2 cellular contexts compared by ENCODE assay signal in genomic region chr19:3115411-3115810, GRCh38.
TF ChIP-seq lines count a peak whose summit lies in the region.

No MANE protein-coding gene starts in this region.

TF ChIP-seq in HepG2, 621 proteins besides CTCF, POLR2A, EP300 and RAD21:
- TF ChIP-seq, protein P1, sequence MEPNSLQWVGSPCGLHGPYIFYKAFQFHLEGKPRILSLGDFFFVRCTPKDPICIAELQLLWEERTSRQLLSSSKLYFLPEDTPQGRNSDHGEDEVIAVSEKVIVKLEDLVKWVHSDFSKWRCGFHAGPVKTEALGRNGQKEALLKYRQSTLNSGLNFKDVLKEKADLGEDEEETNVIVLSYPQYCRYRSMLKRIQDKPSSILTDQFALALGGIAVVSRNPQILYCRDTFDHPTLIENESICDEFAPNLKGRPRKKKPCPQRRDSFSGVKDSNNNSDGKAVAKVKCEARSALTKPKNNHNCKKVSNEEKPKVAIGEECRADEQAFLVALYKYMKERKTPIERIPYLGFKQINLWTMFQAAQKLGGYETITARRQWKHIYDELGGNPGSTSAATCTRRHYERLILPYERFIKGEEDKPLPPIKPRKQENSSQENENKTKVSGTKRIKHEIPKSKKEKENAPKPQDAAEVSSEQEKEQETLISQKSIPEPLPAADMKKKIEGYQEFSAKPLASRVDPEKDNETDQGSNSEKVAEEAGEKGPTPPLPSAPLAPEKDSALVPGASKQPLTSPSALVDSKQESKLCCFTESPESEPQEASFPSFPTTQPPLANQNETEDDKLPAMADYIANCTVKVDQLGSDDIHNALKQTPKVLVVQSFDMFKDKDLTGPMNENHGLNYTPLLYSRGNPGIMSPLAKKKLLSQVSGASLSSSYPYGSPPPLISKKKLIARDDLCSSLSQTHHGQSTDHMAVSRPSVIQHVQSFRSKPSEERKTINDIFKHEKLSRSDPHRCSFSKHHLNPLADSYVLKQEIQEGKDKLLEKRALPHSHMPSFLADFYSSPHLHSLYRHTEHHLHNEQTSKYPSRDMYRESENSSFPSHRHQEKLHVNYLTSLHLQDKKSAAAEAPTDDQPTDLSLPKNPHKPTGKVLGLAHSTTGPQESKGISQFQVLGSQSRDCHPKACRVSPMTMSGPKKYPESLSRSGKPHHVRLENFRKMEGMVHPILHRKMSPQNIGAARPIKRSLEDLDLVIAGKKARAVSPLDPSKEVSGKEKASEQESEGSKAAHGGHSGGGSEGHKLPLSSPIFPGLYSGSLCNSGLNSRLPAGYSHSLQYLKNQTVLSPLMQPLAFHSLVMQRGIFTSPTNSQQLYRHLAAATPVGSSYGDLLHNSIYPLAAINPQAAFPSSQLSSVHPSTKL (CRISPR knock-in tag; IDR thresholded peaks at IDR 0.05) = no peak
- no peak for TF ChIP-seq SNAI1 (CRISPR knock-in tag; IDR thresholded peaks at IDR 0.05; ENCODE audit: borderline replicate concordance)
- TF ChIP-seq, protein P2, sequence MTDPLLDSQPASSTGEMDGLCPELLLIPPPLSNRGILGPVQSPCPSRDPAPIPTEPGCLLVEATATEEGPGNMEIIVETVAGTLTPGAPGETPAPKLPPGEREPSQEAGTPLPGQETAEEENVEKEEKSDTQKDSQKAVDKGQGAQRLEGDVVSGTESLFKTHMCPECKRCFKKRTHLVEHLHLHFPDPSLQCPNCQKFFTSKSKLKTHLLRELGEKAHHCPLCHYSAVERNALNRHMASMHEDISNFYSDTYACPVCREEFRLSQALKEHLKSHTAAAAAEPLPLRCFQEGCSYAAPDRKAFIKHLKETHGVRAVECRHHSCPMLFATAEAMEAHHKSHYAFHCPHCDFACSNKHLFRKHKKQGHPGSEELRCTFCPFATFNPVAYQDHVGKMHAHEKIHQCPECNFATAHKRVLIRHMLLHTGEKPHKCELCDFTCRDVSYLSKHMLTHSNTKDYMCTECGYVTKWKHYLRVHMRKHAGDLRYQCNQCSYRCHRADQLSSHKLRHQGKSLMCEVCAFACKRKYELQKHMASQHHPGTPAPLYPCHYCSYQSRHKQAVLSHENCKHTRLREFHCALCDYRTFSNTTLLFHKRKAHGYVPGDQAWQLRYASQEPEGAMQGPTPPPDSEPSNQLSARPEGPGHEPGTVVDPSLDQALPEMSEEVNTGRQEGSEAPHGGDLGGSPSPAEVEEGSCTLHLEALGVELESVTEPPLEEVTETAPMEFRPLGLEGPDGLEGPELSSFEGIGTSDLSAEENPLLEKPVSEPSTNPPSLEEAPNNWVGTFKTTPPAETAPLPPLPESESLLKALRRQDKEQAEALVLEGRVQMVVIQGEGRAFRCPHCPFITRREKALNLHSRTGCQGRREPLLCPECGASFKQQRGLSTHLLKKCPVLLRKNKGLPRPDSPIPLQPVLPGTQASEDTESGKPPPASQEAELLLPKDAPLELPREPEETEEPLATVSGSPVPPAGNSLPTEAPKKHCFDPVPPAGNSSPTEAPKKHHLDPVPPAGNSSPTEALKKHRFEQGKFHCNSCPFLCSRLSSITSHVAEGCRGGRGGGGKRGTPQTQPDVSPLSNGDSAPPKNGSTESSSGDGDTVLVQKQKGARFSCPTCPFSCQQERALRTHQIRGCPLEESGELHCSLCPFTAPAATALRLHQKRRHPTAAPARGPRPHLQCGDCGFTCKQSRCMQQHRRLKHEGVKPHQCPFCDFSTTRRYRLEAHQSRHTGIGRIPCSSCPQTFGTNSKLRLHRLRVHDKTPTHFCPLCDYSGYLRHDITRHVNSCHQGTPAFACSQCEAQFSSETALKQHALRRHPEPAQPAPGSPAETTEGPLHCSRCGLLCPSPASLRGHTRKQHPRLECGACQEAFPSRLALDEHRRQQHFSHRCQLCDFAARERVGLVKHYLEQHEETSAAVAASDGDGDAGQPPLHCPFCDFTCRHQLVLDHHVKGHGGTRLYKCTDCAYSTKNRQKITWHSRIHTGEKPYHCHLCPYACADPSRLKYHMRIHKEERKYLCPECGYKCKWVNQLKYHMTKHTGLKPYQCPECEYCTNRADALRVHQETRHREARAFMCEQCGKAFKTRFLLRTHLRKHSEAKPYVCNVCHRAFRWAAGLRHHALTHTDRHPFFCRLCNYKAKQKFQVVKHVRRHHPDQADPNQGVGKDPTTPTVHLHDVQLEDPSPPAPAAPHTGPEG (CRISPR knock-in tag; IDR thresholded peaks at IDR 0.05) = no peak

TF ChIP-seq in H1, 55 proteins besides CTCF, POLR2A, EP300 and RAD21:
- TF ChIP-seq RXRA (IDR thresholded peaks at IDR 0.05; ENCODE audit: insufficient read depth, low read depth, low read length) (no peak), BACH1 (IDR thresholded peaks at IDR 0.05; ENCODE audit: low read length) (no peak), BCL11A (IDR thresholded peaks at IDR 0.05; ENCODE audit: low read depth in 2 of 2, low read length in 2 of 2) (no peak), SP2 (IDR thresholded peaks at IDR 0.05; ENCODE audit: low read length) (no peak), EZH2 (IDR thresholded peaks at IDR 0.05; ENCODE audit: low read depth, low read length, severe bottlenecking) (no peak), TEAD4 (IDR thresholded peaks at IDR 0.05; ENCODE audit: low read depth, low read length) (no peak), JUND (IDR thresholded peaks at IDR 0.05; ENCODE audit: low read length) (no peak), RNF2 (IDR thresholded peaks at IDR 0.05; ENCODE audit: borderline replicate concordance, low read depth, low read length, missing control alignments, poor library complexity, severe bottlenecking) (no peak), PHF8 (conservative IDR thresholded peaks at IDR 0.05; ENCODE audit: low read depth, low read length) (no peak), SIN3A (conservative IDR thresholded peaks at IDR 0.05 in 1 of 2, IDR thresholded peaks at IDR 0.05 in 1 of 2; ENCODE audit: low read depth in 1 of 2, low read length in 2 of 2) (no peak), HDAC2 (IDR thresholded peaks at IDR 0.05; ENCODE audit: borderline replicate concordance in 1 of 2, low read depth in 2 of 2, low read length in 2 of 2) (no peak), GABPA (IDR thresholded peaks at IDR 0.05; ENCODE audit: borderline replicate concordance, insufficient read depth, low read length) (no peak), SIRT6 (IDR thresholded peaks at IDR 0.05; ENCODE audit: low read length) (no peak), POLR2AphosphoS5 (IDR thresholded peaks at IDR 0.05; ENCODE audit: low read depth, low read length) (no peak), CTBP2 (IDR thresholded peaks at IDR 0.05; ENCODE audit: borderline replicate concordance, insufficient read depth, insufficient read length, low read length) (no peak), SRF (IDR thresholded peaks at IDR 0.05; ENCODE audit: low read depth, low read length) (no peak), NANOG (IDR thresholded peaks at IDR 0.05; ENCODE audit: insufficient read depth, low read depth, low read length, poor library complexity, severe bottlenecking) (no peak), SIX5 (IDR thresholded peaks at IDR 0.05; ENCODE audit: low read depth, low read length) (no peak)
TF ChIP-seq in H1: peak in this region for 0.
